In genomic region chr11:124793466-124794278, GRCh38 we compare ENCODE assay signal across 8 cellular contexts.
DNase-seq lines count a peak whose midpoint lies in the region; ATAC-seq, FAIRE-seq and TF ChIP-seq lines count a peak whose summit lies in the region.

No MANE protein-coding gene starts in this region.

- peak; percentile 58 to 66 for TF ChIP-seq CTCF in tibial artery (IDR thresholded peaks at IDR 0.05)

- no peaks in the 10 kb centered on the region for H3K9me3 ChIP-seq in iPS-20b (ENCODE audit: insufficient read depth, low read depth, low read length)
- H3K9me3 ChIP-seq in tibial artery: no peaks in the 10 kb centered on the region

- peak overlapping the region; percentile 51; the same call in 1 of the 2 replicates for H3K4me3 ChIP-seq in iPS-20b (ENCODE audit: low read length)
- no peak overlapping the region for H3K4me3 ChIP-seq in tibial artery

- H3K27me3 ChIP-seq in iPS-20b (ENCODE audit: insufficient read depth, low read length) (no peaks in the 10 kb centered on the region), tibial artery (no peaks in the 10 kb centered on the region)

- no peaks in the 10 kb centered on the region for H3K9me3 Mint-ChIP-seq in activated naive CD8-positive, alpha-beta T cell treated with anti-CD3 and anti-CD28 coated beads, Interleukin-2, amount 50 U/mL, for 24 hours

- peak; percentile 73 for ATAC-seq in activated naive CD8-positive, alpha-beta T cell treated with anti-CD3 and anti-CD28 coated beads, Interleukin-2, amount 50 U/mL, for 24 hours

- intact Hi-C loops in tibial artery (cut with DNase I; ENCODE audit: low total_unique reads): loop anchor here (10.0 kb wide), 1 partner anchor 49 kb away; no protein-coding TSS in a partner anchor

- peaks cover 5% of the 10 kb centered on the region for H3K36me3 Mint-ChIP-seq in activated naive CD8-positive, alpha-beta T cell treated with anti-CD3 and anti-CD28 coated beads, Interleukin-2, amount 50 U/mL, for 24 hours (ENCODE audit: low read depth)

- no peaks in the 10 kb centered on the region for H3K36me3 ChIP-seq in iPS-20b (ENCODE audit: insufficient read depth, low read depth, low read length)
- H3K36me3 ChIP-seq in tibial artery: no peaks in the 10 kb centered on the region

- peaks cover 37% of the 10 kb centered on the region for H3K4me1 Mint-ChIP-seq in activated naive CD8-positive, alpha-beta T cell treated with anti-CD3 and anti-CD28 coated beads, Interleukin-2, amount 50 U/mL, for 24 hours

- no peaks in the 10 kb centered on the region for H3K27me3 Mint-ChIP-seq in activated naive CD8-positive, alpha-beta T cell treated with anti-CD3 and anti-CD28 coated beads, Interleukin-2, amount 50 U/mL, for 24 hours

- no peak for FAIRE-seq in H54 (lab: Jason Lieb, UNC)

- H3K27ac ChIP-seq in iPS-20b (ENCODE audit: low read length) (no peak overlapping the region), tibial artery (no peak overlapping the region)

- H3K4me1 ChIP-seq in iPS-20b (ENCODE audit: insufficient read depth, low read length): peaks cover 36% of the 10 kb centered on the region
- peaks cover 0 to 41% (median 14%) of the 10 kb centered on the region in 4 donors for H3K4me1 ChIP-seq in tibial artery

- no peak overlapping the region for H3K27ac Mint-ChIP-seq in activated naive CD8-positive, alpha-beta T cell treated with anti-CD3 and anti-CD28 coated beads, Interleukin-2, amount 50 U/mL, for 24 hours

- DNase-seq in stimulated activated CD4-positive, alpha-beta T cell treated with anti-CD3 and anti-CD28 coated beads, Interleukin-2, amount 100 ng/mL, for 4 hours (ENCODE audit: low read depth): peak; percentile 8
- DNase-seq in stimulated activated CD4-positive, alpha-beta T cell treated with anti-CD3 and anti-CD28 coated beads, Interleukin-12 subunit alpha, Interleukin-12 subunit beta, amount 100 ng/mL, for 4 hours: no peak
- DNase-seq in HCEC 1CT (peak; percentile 67), NCI-H2029 (lab: John Stamatoyannopoulos, UW) (peak; percentile 10), tibial artery (no peak), H54 (ENCODE audit: insufficient read length, low spot score) (no peak)
- DNase-seq in activated naive CD8-positive, alpha-beta T cell treated with anti-CD3 and anti-CD28 coated beads, Interleukin-2, amount 50 U/mL, for 24 hours: peak; percentile 14

- TF ChIP-seq POLR2A in H54 (IDR thresholded peaks at IDR 0.05; ENCODE audit: low read depth, low read length): no peak

- no peak overlapping the region for H3K4me3 Mint-ChIP-seq in activated naive CD8-positive, alpha-beta T cell treated with anti-CD3 and anti-CD28 coated beads, Interleukin-2, amount 50 U/mL, for 24 hours

- H3K9ac ChIP-seq in iPS-20b (ENCODE audit: low read depth, low read length): 0 out of 2 replicates have a peak overlapping the region, but pooled peaks have one; percentile 49

Comparison
In these comparisons a context has a peak if more than half of its experiments do, and no peak if none do; other contexts are left out.
1. DNase-seq: peak in stimulated activated CD4-positive, alpha-beta T cell treated with anti-CD3 and anti-CD28 coated beads, Interleukin-2, amount 100 ng/mL, for 4 hours (single experiment), HCEC 1CT (single experiment), NCI-H2029 (single experiment) and activated naive CD8-positive, alpha-beta T cell treated with anti-CD3 and anti-CD28 coated beads, Interleukin-2, amount 50 U/mL, for 24 hours (single experiment); none in stimulated activated CD4-positive, alpha-beta T cell treated with anti-CD3 and anti-CD28 coated beads, Interleukin-12 subunit alpha, Interleukin-12 subunit beta, amount 100 ng/mL, for 4 hours (single experiment), tibial artery (0 of 2) and H54 (single experiment).